Comparison of ENCODE assay signal across 12 cellular contexts in the genomic region with DNA sequence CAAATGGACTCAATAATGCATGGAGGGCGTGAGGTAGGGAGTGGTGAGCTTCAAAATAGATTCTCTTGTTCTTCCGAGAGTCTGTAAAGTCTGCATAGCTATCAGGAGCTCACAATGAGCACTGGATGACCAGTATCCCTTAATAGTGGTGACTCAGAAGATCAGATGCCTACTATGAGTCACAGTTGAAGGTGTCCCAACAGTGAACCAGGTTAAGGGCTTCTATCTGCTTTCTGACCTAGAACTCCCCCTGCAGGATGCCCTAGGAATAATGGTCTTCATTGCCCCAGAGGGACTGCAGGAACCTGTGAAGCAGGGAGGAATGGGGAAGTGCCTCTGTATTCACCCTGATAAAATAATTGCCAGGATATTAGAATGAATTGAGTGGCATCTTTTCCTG. TPM values are rescaled to one million over a fixed set of nuclear protein-coding genes. Genes with fewer than 3 reads are reported as not detected.
DNase-seq lines count a peak whose midpoint lies in the region; ATAC-seq and TF ChIP-seq lines count a peak whose summit lies in the region.
"Had no signal": no experiment of that assay in that cellular context is flagged by ENCODE, and none has a peak within 500 bp of the region (broad histone marks: within the 10 kb centered on the region; RNA-seq: fewer than 3 reads in every experiment).

No MANE protein-coding gene starts in this region.

- H3K9me3 ChIP-seq in Loucy (ENCODE audit: insufficient read depth, low read depth, low read length) (no peaks in the 10 kb centered on the region), heart right ventricle (no peaks in the 10 kb centered on the region)
- H3K9me3 ChIP-seq in naive thymus-derived CD4-positive, alpha-beta T cell (ENCODE audit: control insufficient read depth in 2 of 3, low read length in 3 of 3) = no peaks in the 10 kb centered on the region
- H3K9me3 ChIP-seq: upper lobe of left lung had no signal

- TF ChIP-seq CTCF in Loucy (conservative IDR thresholded peaks at IDR 0.05; ENCODE audit: low read length) (peak; percentile 29; the same call in 1 of the 2 replicates), heart right ventricle (IDR thresholded peaks at IDR 0.05) (no peak)

- H3K4me2 ChIP-seq in Loucy (ENCODE audit: low read depth, low read length, poor library complexity, severe bottlenecking) = no peak overlapping the region

- H3K36me3 Mint-ChIP-seq in activated T-helper 17 cell treated with anti-CD3 and anti-CD28 coated beads, Interleukin-2, amount 50 U/mL, for 72 hours (ENCODE audit: low read depth) = no peaks in the 10 kb centered on the region
- no peaks in the 10 kb centered on the region for H3K36me3 Mint-ChIP-seq in naive thymus-derived CD4-positive, alpha-beta T cell
- H3K36me3 Mint-ChIP-seq: naive B cell had no signal

- no peaks in the 10 kb centered on the region for H3K4me1 Mint-ChIP-seq in activated T-helper 17 cell treated with anti-CD3 and anti-CD28 coated beads, Interleukin-2, amount 50 U/mL, for 72 hours
- H3K4me1 Mint-ChIP-seq in naive thymus-derived CD4-positive, alpha-beta T cell = no peaks in the 10 kb centered on the region
- H3K4me1 Mint-ChIP-seq: naive B cell had no signal

- no peak overlapping the region for H2AFZ ChIP-seq in Loucy (ENCODE audit: low read length)

- CTCF ChIA-PET in naive thymus-derived CD4-positive, alpha-beta T cell (lab: Charles Lee) = no interaction called here

- H3K4me3 ChIP-seq in Loucy (ENCODE audit: low read length, poor library complexity, severe bottlenecking) = no peak overlapping the region
- H3K4me3 ChIP-seq in naive thymus-derived CD4-positive, alpha-beta T cell (ENCODE audit: low read length) = no peak overlapping the region
- H3K4me3 ChIP-seq in heart right ventricle = no peak overlapping the region
- H3K4me3 ChIP-seq: upper lobe of left lung had no signal

- H3K9me3 Mint-ChIP-seq in activated T-helper 17 cell treated with anti-CD3 and anti-CD28 coated beads, Interleukin-2, amount 50 U/mL, for 72 hours = no peaks in the 10 kb centered on the region
- H3K9me3 Mint-ChIP-seq in naive thymus-derived CD4-positive, alpha-beta T cell = peaks cover 0 to 2% (median 0%) of the 10 kb centered on the region in 11 donors

- no peaks in the 10 kb centered on the region for H3K36me3 ChIP-seq in Loucy (ENCODE audit: insufficient read depth, low read length)
- H3K36me3 ChIP-seq in naive thymus-derived CD4-positive, alpha-beta T cell (ENCODE audit: control insufficient read depth in 2 of 3, insufficient read depth in 3 of 3, low read length in 3 of 3) = no peaks in the 10 kb centered on the region
- no peaks in the 10 kb centered on the region for H3K36me3 ChIP-seq in heart right ventricle
- H3K36me3 ChIP-seq: upper lobe of left lung had no signal

- no peak overlapping the region for H3K9ac ChIP-seq in Loucy (ENCODE audit: low read depth, low read length, poor library complexity, severe bottlenecking)

- intact Hi-C loops in naive thymus-derived CD4-positive, alpha-beta T cell (cut with micrococcal nuclease) = no loop called here
- intact Hi-C loops in heart right ventricle (cut with DNase I) = no loop called here

- H3K27me3 Mint-ChIP-seq in activated T-helper 17 cell treated with anti-CD3 and anti-CD28 coated beads, Interleukin-2, amount 50 U/mL, for 72 hours = peaks cover 4% of the 10 kb centered on the region
- peaks cover 0 to 11% (median 3%) of the 10 kb centered on the region in 5 donors for H3K27me3 Mint-ChIP-seq in naive thymus-derived CD4-positive, alpha-beta T cell

- ATAC-seq in activated T-helper 17 cell treated with anti-CD3 and anti-CD28 coated beads, Interleukin-2, amount 50 U/mL, for 72 hours (replicated peaks) = peak; percentile 43
- ATAC-seq in naive thymus-derived CD4-positive, alpha-beta T cell = peak; percentile 34
- ATAC-seq in heart right ventricle (no peak), HG03469 (IDR thresholded peaks at IDR 0.05; ENCODE audit: unreplicated experiment) (no peak), HG03095 (IDR thresholded peaks at IDR 0.05; ENCODE audit: unreplicated experiment) (no peak)

- no peaks in the 10 kb centered on the region for H3K9me2 ChIP-seq in Loucy (replicated peaks; ENCODE audit: low read depth, low read length)

- 76 to 83% methylated on average over 2 of the region's 2 CpGs for whole genome bisulfite sequencing in heart right ventricle, 2 donors

- POLR2A ChIA-PET in naive thymus-derived CD4-positive, alpha-beta T cell (lab: Charles Lee) = no interaction called here

- no peak overlapping the region for H3K27ac ChIP-seq in naive thymus-derived CD4-positive, alpha-beta T cell (ENCODE audit: low read depth, low read length)
- H3K27ac ChIP-seq in heart right ventricle = no peak overlapping the region
- H3K27ac ChIP-seq: upper lobe of left lung had no signal

- no peak overlapping the region for H3K4me3 Mint-ChIP-seq in activated T-helper 17 cell treated with anti-CD3 and anti-CD28 coated beads, Interleukin-2, amount 50 U/mL, for 72 hours
- no peak overlapping the region for H3K4me3 Mint-ChIP-seq in naive thymus-derived CD4-positive, alpha-beta T cell
- H3K4me3 Mint-ChIP-seq: naive B cell had no signal

- H3F3A ChIP-seq in Loucy (ENCODE audit: low read depth) = no peaks in the 10 kb centered on the region

- H4K20me1 ChIP-seq in Loucy (ENCODE audit: insufficient read depth, low read length, poor library complexity, severe bottlenecking) = no peaks in the 10 kb centered on the region

- no peaks in the 10 kb centered on the region for H3K79me2 ChIP-seq in Loucy (ENCODE audit: insufficient read depth, low read length)

- H3K4me1 ChIP-seq in Loucy (ENCODE audit: insufficient read depth, low read length, poor library complexity, severe bottlenecking) (no peaks in the 10 kb centered on the region), heart right ventricle (no peaks in the 10 kb centered on the region)
- no peaks in the 10 kb centered on the region for H3K4me1 ChIP-seq in naive thymus-derived CD4-positive, alpha-beta T cell (ENCODE audit: control insufficient read depth in 2 of 2, insufficient read depth in 2 of 2, low read length in 2 of 2)
- H3K4me1 ChIP-seq: upper lobe of left lung had no signal

- no peak overlapping the region for H3K27ac Mint-ChIP-seq in activated T-helper 17 cell treated with anti-CD3 and anti-CD28 coated beads, Interleukin-2, amount 50 U/mL, for 72 hours
- H3K27ac Mint-ChIP-seq in naive thymus-derived CD4-positive, alpha-beta T cell = no peak overlapping the region
- H3K27ac Mint-ChIP-seq: naive B cell had no signal

- H3K27me3 ChIP-seq in Loucy (ENCODE audit: insufficient read depth, low read length, poor library complexity, severe bottlenecking) (no peaks in the 10 kb centered on the region), heart right ventricle (peaks cover 0 to 69% (median 0%) of the 10 kb centered on the region in 7 donors)
- H3K27me3 ChIP-seq in naive thymus-derived CD4-positive, alpha-beta T cell (ENCODE audit: control insufficient read depth in 2 of 2, insufficient read depth in 2 of 2, low read length in 2 of 2) = no peaks in the 10 kb centered on the region
- H3K27me3 ChIP-seq: upper lobe of left lung had no signal

- peak; percentile 17 for DNase-seq in SKM-1 treated with dmso at 0.1 percent for 144 hours (lab: John Stamatoyannopoulos, UW; ENCODE audit: unreplicated experiment)
- no peak for DNase-seq in SKM-1 (lab: John Stamatoyannopoulos, UW; ENCODE audit: unreplicated experiment)
- DNase-seq in naive thymus-derived CD4-positive, alpha-beta T cell = peak in 1 of 9 donors; percentile 1
- no peak for DNase-seq in heart right ventricle
- DNase-seq: amniotic stem cell; naive B cell; stimulated activated CD4-positive, alpha-beta T cell treated with anti-CD3 and anti-CD28 coated beads, Interleukin-2, amount 100 ng/mL, for 24 hours had no signal

RNA-seq across cellular contexts. Expression of gene DGKK, which starts 22.1 kb away (rescaled TPM):
- not detected for total RNA-seq in activated T-helper 17 cell treated with anti-CD3 and anti-CD28 coated beads, Interleukin-2, amount 50 U/mL, for 72 hours
- under 1 TPM in 2 of 5 experiments, not detected in 3; 0.11 to 0.96 TPM for total RNA-seq in naive thymus-derived CD4-positive, alpha-beta T cell
- not detected for polyA plus RNA-seq in naive thymus-derived CD4-positive, alpha-beta T cell
- under 1 TPM in 1 of 10 donors, not detected in 9; 0.02 TPM for total RNA-seq in heart right ventricle
- polyA plus RNA-seq in heart right ventricle = not detected

Comparison
In these comparisons a context has a peak if more than half of its experiments do, and no peak if none do; other contexts are left out.
1. ATAC-seq: peak in activated T-helper 17 cell treated with anti-CD3 and anti-CD28 coated beads, Interleukin-2, amount 50 U/mL, for 72 hours (single experiment) and naive thymus-derived CD4-positive, alpha-beta T cell (single experiment); none in heart right ventricle (0 of 8), HG03469 (single experiment) and HG03095 (single experiment).